1 cellular context compared by ENCODE assay signal in the genomic region with DNA sequence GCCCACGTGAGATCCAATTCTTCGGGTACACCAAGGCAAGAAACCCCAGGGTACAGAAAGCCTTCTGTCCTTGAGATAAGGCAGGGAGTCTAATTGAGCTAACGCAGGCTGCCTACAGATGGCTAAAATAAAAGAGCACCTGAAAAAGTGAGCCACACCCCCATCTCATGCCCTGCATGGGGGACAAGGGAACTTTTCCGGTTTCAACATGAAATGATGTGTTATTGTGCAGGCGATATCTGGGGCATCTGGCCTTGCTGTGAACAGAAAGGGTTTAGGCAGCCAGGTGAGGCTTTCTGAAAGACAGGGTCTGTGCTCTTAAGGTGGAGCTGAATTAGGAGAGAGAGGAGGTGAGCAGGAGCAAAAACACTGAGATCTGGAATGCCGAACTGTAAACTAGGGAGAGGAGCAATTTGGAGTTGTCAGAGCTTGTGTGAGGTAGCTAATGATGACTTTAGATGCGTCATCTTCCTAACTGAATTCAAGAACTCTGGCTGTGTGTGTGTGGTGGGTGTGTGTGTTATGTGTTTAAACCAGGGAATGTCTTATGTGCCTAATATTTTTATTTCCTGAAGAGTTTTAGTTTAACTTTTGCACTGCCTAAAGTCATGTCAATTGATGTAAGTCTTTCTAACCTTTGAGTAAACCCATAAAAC.
TF ChIP-seq lines count a peak whose summit lies in the region.

No MANE protein-coding gene starts in this region.

TF ChIP-seq in IMR-90, 13 proteins besides CTCF, POLR2A, EP300 and RAD21 (continued from another document):
- TF ChIP-seq, protein P1, sequence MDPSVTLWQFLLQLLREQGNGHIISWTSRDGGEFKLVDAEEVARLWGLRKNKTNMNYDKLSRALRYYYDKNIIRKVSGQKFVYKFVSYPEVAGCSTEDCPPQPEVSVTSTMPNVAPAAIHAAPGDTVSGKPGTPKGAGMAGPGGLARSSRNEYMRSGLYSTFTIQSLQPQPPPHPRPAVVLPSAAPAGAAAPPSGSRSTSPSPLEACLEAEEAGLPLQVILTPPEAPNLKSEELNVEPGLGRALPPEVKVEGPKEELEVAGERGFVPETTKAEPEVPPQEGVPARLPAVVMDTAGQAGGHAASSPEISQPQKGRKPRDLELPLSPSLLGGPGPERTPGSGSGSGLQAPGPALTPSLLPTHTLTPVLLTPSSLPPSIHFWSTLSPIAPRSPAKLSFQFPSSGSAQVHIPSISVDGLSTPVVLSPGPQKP (IDR thresholded peaks at IDR 0.05; ENCODE audit: borderline replicate concordance, low read depth, low read length): no peak
- no peak for TF ChIP-seq MAZ (IDR thresholded peaks at IDR 0.05; ENCODE audit: borderline replicate concordance, low read depth, low read length)
- no peak for TF ChIP-seq RFX5 (IDR thresholded peaks at IDR 0.05; ENCODE audit: low read depth, low read length)
- no peak for TF ChIP-seq SMC3 (IDR thresholded peaks at IDR 0.05; ENCODE audit: low read depth, low read length)
- TF ChIP-seq CEBPB (IDR thresholded peaks at IDR 0.05; ENCODE audit: low read depth, low read length): no peak
- TF ChIP-seq CHD1 (IDR thresholded peaks at IDR 0.05; ENCODE audit: low read depth, low read length): no peak
- no peak for TF ChIP-seq BHLHE40 (IDR thresholded peaks at IDR 0.05; ENCODE audit: low read depth, low read length)
- TF ChIP-seq MXI1 (IDR thresholded peaks at IDR 0.05; ENCODE audit: borderline replicate concordance, low read depth, low read length): no peak
- TF ChIP-seq MAFK (IDR thresholded peaks at IDR 0.05; ENCODE audit: low read depth, low read length): no peak
- TF ChIP-seq RCOR1 (IDR thresholded peaks at IDR 0.05; ENCODE audit: insufficient replicate concordance, low read length): no peak
- TF ChIP-seq, protein P2, sequence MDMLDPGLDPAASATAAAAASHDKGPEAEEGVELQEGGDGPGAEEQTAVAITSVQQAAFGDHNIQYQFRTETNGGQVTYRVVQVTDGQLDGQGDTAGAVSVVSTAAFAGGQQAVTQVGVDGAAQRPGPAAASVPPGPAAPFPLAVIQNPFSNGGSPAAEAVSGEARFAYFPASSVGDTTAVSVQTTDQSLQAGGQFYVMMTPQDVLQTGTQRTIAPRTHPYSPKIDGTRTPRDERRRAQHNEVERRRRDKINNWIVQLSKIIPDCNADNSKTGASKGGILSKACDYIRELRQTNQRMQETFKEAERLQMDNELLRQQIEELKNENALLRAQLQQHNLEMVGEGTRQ (IDR thresholded peaks at IDR 0.05; ENCODE audit: low read depth, low read length): no peak
